Comparison of ENCODE assay signal across 1 cellular context in genomic region chr16:46612121-46612520, GRCh38.
TF ChIP-seq lines count a peak whose summit lies in the region.

No MANE protein-coding gene starts in this region.

TF ChIP-seq in HepG2, 621 proteins besides CTCF, POLR2A, EP300 and RAD21 (continued from another document):
- TF ChIP-seq TERF1 (CRISPR knock-in tag; IDR thresholded peaks at IDR 0.05) (no peak), ZFP36 (IDR thresholded peaks at IDR 0.05; ENCODE audit: borderline replicate concordance, low read depth, low read length, partially characterized antibody) (no peak), SALL1 (CRISPR knock-in tag; IDR thresholded peaks at IDR 0.05) (no peak), ZNF605 (CRISPR knock-in tag; IDR thresholded peaks at IDR 0.05) (no peak)
